Comparison of ENCODE assay signal across 1 cellular context in the genomic region with DNA sequence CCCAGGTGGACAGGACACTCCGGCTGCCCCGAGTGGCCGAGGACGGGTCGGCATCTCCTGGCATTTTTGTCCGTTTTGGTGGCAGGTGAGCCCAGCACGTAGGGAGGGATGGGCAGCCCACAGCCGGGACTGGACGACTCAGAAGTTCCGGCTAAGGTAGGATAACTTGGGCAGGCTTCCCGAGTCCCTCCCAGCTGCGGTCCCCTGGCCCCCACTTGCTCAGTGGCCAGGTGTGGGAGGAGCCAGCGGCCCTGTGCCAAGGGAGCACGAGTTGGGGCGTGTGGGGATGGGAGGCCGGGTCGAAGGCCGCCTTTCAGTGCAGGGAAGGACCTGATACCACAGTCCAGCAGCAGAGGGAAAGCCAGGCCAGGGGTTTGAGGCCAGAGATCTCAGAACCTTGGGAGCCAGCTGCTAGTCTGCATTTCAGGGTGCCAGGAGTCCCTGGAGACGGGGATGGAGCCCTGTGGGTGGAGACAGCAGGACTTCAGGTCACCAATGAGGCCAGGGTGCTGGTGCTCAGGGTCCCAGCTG.
TF ChIP-seq lines count a peak whose summit lies in the region.

No MANE protein-coding gene starts in this region.

TF ChIP-seq in HepG2, 621 proteins besides CTCF, POLR2A, EP300 and RAD21 (continued from another document and continues in another):
- TF ChIP-seq SPEN (CRISPR knock-in tag; IDR thresholded peaks at IDR 0.05; ENCODE audit: low read depth) (no peak), ZNF333 (CRISPR knock-in tag; IDR thresholded peaks at IDR 0.05; ENCODE audit: borderline replicate concordance) (no peak), MYNN (CRISPR knock-in tag; IDR thresholded peaks at IDR 0.05; ENCODE audit: low read depth) (no peak), ZNF83 (CRISPR knock-in tag; IDR thresholded peaks at IDR 0.05; ENCODE audit: borderline replicate concordance) (no peak), ZMYM3 (CRISPR knock-in tag; IDR thresholded peaks at IDR 0.05) (no peak), ZNF605 (CRISPR knock-in tag; IDR thresholded peaks at IDR 0.05) (no peak), ZNF709 (CRISPR knock-in tag; IDR thresholded peaks at IDR 0.05) (0 out of 2 replicates have a peak, but pooled peaks have one; percentile 24), HNF4A (CRISPR knock-in tag; IDR thresholded peaks at IDR 0.05) (peak; percentile 9; the same call in 1 of the 2 replicates), DR1 (CRISPR knock-in tag; IDR thresholded peaks at IDR 0.05) (no peak), SMARCE1 (IDR thresholded peaks at IDR 0.05; ENCODE audit: borderline replicate concordance) (no peak), ZNF879 (CRISPR knock-in tag; IDR thresholded peaks at IDR 0.05) (no peak), NFE2L2 (IDR thresholded peaks at IDR 0.05; ENCODE audit: low read length) (no peak), RBM39 (IDR thresholded peaks at IDR 0.05; ENCODE audit: low read depth, low read length, poor library complexity, severe bottlenecking) (no peak), NONO (IDR thresholded peaks at IDR 0.05) (no peak), NONO (CRISPR knock-in tag; conservative IDR thresholded peaks at IDR 0.05) (no peak), ATRX (CRISPR knock-in tag; IDR thresholded peaks at IDR 0.05; ENCODE audit: borderline replicate concordance) (no peak), MAFF (IDR thresholded peaks at IDR 0.05; ENCODE audit: low read depth, low read length) (no peak), ZNF629 (CRISPR knock-in tag; conservative IDR thresholded peaks at IDR 0.05) (no peak), SRSF4 (IDR thresholded peaks at IDR 0.05; ENCODE audit: low read depth, low read length, poor library complexity, severe bottlenecking) (no peak), TEAD3 (CRISPR knock-in tag; optimal IDR thresholded peaks at IDR 0.05; ENCODE audit: borderline replicate concordance) (peak; percentile 23), ZFX (CRISPR knock-in tag; IDR thresholded peaks at IDR 0.05; ENCODE audit: low read depth) (0 out of 2 replicates have a peak, but pooled peaks have one; percentile 27), TAF15 (IDR thresholded peaks at IDR 0.05; ENCODE audit: low read depth, low read length, poor library complexity, severe bottlenecking) (no peak), ZMAT3 (CRISPR knock-in tag; conservative IDR thresholded peaks at IDR 0.05) (no peak), NCOA2 (CRISPR knock-in tag; IDR thresholded peaks at IDR 0.05) (no peak), YEATS4 (CRISPR knock-in tag; IDR thresholded peaks at IDR 0.05; ENCODE audit: borderline replicate concordance) (no peak), SALL1 (CRISPR knock-in tag; IDR thresholded peaks at IDR 0.05) (peak; percentile 14; the same call in 1 of the 2 replicates), KDM5A (IDR thresholded peaks at IDR 0.05; ENCODE audit: borderline replicate concordance, low read length) (no peak), ZNF331 (CRISPR knock-in tag; IDR thresholded peaks at IDR 0.05) (no peak), KDM2A (CRISPR knock-in tag; IDR thresholded peaks at IDR 0.05; ENCODE audit: borderline replicate concordance, low read depth) (0 out of 2 replicates have a peak, but pooled peaks have one; percentile 16), RXRA (CRISPR knock-in tag; IDR thresholded peaks at IDR 0.05) (0 out of 2 replicates have a peak, but pooled peaks have one; percentile 14)
- TF ChIP-seq, protein P1, sequence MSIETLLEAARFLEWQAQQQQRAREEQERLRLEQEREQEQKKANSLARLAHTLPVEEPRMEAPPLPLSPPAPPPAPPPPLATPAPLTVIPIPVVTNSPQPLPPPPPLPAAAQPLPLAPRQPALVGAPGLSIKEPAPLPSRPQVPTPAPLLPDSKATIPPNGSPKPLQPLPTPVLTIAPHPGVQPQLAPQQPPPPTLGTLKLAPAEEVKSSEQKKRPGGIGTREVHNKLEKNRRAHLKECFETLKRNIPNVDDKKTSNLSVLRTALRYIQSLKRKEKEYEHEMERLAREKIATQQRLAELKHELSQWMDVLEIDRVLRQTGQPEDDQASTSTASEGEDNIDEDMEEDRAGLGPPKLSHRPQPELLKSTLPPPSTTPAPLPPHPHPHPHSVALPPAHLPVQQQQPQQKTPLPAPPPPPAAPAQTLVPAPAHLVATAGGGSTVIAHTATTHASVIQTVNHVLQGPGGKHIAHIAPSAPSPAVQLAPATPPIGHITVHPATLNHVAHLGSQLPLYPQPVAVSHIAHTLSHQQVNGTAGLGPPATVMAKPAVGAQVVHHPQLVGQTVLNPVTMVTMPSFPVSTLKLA (IDR thresholded peaks at IDR 0.05) = no peak
- TF ChIP-seq, protein P2, sequence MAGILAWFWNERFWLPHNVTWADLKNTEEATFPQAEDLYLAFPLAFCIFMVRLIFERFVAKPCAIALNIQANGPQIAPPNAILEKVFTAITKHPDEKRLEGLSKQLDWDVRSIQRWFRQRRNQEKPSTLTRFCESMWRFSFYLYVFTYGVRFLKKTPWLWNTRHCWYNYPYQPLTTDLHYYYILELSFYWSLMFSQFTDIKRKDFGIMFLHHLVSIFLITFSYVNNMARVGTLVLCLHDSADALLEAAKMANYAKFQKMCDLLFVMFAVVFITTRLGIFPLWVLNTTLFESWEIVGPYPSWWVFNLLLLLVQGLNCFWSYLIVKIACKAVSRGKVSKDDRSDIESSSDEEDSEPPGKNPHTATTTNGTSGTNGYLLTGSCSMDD (CRISPR knock-in tag; IDR thresholded peaks at IDR 0.05) = no peak
- TF ChIP-seq, protein P3, sequence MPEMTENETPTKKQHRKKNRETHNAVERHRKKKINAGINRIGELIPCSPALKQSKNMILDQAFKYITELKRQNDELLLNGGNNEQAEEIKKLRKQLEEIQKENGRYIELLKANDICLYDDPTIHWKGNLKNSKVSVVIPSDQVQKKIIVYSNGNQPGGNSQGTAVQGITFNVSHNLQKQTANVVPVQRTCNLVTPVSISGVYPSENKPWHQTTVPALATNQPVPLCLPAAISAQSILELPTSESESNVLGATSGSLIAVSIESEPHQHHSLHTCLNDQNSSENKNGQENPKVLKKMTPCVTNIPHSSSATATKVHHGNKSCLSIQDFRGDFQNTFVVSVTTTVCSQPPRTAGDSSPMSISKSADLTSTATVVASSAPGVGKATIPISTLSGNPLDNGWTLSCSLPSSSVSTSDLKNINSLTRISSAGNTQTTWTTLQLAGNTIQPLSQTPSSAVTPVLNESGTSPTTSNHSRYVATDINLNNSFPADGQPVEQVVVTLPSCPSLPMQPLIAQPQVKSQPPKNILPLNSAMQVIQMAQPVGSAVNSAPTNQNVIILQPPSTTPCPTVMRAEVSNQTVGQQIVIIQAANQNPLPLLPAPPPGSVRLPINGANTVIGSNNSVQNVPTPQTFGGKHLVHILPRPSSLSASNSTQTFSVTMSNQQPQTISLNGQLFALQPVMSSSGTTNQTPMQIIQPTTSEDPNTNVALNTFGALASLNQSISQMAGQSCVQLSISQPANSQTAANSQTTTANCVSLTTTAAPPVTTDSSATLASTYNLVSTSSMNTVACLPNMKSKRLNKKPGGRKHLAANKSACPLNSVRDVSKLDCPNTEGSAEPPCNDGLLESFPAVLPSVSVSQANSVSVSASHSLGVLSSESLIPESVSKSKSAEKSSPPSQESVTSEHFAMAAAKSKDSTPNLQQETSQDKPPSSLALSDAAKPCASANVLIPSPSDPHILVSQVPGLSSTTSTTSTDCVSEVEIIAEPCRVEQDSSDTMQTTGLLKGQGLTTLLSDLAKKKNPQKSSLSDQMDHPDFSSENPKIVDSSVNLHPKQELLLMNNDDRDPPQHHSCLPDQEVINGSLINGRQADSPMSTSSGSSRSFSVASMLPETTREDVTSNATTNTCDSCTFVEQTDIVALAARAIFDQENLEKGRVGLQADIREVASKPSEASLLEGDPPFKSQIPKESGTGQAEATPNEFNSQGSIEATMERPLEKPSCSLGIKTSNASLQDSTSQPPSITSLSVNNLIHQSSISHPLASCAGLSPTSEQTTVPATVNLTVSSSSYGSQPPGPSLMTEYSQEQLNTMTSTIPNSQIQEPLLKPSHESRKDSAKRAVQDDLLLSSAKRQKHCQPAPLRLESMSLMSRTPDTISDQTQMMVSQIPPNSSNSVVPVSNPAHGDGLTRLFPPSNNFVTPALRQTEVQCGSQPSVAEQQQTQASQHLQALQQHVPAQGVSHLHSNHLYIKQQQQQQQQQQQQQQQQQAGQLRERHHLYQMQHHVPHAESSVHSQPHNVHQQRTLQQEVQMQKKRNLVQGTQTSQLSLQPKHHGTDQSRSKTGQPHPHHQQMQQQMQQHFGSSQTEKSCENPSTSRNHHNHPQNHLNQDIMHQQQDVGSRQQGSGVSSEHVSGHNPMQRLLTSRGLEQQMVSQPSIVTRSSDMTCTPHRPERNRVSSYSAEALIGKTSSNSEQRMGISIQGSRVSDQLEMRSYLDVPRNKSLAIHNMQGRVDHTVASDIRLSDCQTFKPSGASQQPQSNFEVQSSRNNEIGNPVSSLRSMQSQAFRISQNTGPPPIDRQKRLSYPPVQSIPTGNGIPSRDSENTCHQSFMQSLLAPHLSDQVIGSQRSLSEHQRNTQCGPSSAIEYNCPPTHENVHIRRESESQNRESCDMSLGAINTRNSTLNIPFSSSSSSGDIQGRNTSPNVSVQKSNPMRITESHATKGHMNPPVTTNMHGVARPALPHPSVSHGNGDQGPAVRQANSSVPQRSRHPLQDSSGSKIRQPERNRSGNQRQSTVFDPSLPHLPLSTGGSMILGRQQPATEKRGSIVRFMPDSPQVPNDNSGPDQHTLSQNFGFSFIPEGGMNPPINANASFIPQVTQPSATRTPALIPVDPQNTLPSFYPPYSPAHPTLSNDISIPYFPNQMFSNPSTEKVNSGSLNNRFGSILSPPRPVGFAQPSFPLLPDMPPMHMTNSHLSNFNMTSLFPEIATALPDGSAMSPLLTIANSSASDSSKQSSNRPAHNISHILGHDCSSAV (CRISPR knock-in tag; IDR thresholded peaks at IDR 0.05; ENCODE audit: borderline replicate concordance) = no peak
- TF ChIP-seq, protein P4, sequence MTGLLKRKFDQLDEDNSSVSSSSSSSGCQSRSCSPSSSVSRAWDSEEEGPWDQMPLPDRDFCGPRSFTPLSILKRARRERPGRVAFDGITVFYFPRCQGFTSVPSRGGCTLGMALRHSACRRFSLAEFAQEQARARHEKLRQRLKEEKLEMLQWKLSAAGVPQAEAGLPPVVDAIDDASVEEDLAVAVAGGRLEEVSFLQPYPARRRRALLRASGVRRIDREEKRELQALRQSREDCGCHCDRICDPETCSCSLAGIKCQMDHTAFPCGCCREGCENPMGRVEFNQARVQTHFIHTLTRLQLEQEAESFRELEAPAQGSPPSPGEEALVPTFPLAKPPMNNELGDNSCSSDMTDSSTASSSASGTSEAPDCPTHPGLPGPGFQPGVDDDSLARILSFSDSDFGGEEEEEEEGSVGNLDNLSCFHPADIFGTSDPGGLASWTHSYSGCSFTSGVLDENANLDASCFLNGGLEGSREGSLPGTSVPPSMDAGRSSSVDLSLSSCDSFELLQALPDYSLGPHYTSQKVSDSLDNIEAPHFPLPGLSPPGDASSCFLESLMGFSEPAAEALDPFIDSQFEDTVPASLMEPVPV (CRISPR knock-in tag; IDR thresholded peaks at IDR 0.05) = no peak
- TF ChIP-seq, protein P5, sequence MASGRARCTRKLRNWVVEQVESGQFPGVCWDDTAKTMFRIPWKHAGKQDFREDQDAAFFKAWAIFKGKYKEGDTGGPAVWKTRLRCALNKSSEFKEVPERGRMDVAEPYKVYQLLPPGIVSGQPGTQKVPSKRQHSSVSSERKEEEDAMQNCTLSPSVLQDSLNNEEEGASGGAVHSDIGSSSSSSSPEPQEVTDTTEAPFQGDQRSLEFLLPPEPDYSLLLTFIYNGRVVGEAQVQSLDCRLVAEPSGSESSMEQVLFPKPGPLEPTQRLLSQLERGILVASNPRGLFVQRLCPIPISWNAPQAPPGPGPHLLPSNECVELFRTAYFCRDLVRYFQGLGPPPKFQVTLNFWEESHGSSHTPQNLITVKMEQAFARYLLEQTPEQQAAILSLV (CRISPR knock-in tag; IDR thresholded peaks at IDR 0.05; ENCODE audit: borderline replicate concordance) = no peak
- TF ChIP-seq, protein P6, sequence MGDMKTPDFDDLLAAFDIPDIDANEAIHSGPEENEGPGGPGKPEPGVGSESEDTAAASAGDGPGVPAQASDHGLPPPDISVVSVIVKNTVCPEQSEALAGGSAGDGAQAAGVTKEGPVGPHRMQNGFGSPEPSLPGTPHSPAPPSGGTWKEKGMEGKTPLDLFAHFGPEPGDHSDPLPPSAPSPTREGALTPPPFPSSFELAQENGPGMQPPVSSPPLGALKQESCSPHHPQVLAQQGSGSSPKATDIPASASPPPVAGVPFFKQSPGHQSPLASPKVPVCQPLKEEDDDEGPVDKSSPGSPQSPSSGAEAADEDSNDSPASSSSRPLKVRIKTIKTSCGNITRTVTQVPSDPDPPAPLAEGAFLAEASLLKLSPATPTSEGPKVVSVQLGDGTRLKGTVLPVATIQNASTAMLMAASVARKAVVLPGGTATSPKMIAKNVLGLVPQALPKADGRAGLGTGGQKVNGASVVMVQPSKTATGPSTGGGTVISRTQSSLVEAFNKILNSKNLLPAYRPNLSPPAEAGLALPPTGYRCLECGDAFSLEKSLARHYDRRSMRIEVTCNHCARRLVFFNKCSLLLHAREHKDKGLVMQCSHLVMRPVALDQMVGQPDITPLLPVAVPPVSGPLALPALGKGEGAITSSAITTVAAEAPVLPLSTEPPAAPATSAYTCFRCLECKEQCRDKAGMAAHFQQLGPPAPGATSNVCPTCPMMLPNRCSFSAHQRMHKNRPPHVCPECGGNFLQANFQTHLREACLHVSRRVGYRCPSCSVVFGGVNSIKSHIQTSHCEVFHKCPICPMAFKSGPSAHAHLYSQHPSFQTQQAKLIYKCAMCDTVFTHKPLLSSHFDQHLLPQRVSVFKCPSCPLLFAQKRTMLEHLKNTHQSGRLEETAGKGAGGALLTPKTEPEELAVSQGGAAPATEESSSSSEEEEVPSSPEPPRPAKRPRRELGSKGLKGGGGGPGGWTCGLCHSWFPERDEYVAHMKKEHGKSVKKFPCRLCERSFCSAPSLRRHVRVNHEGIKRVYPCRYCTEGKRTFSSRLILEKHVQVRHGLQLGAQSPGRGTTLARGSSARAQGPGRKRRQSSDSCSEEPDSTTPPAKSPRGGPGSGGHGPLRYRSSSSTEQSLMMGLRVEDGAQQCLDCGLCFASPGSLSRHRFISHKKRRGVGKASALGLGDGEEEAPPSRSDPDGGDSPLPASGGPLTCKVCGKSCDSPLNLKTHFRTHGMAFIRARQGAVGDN (CRISPR knock-in tag; IDR thresholded peaks at IDR 0.05) = peak; percentile 52
- TF ChIP-seq, protein P7, sequence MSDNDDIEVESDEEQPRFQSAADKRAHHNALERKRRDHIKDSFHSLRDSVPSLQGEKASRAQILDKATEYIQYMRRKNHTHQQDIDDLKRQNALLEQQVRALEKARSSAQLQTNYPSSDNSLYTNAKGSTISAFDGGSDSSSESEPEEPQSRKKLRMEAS (IDR thresholded peaks at IDR 0.05) = peak; percentile 45; the same call in 1 of the 2 replicates
- TF ChIP-seq, protein P8, sequence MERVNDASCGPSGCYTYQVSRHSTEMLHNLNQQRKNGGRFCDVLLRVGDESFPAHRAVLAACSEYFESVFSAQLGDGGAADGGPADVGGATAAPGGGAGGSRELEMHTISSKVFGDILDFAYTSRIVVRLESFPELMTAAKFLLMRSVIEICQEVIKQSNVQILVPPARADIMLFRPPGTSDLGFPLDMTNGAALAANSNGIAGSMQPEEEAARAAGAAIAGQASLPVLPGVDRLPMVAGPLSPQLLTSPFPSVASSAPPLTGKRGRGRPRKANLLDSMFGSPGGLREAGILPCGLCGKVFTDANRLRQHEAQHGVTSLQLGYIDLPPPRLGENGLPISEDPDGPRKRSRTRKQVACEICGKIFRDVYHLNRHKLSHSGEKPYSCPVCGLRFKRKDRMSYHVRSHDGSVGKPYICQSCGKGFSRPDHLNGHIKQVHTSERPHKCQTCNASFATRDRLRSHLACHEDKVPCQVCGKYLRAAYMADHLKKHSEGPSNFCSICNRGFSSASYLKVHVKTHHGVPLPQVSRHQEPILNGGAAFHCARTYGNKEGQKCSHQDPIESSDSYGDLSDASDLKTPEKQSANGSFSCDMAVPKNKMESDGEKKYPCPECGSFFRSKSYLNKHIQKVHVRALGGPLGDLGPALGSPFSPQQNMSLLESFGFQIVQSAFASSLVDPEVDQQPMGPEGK (CRISPR knock-in tag; IDR thresholded peaks at IDR 0.05) = 0 out of 2 replicates have a peak, but pooled peaks have one; percentile 45
